ENCODE assay signal across 12 cellular contexts in the genomic region with DNA sequence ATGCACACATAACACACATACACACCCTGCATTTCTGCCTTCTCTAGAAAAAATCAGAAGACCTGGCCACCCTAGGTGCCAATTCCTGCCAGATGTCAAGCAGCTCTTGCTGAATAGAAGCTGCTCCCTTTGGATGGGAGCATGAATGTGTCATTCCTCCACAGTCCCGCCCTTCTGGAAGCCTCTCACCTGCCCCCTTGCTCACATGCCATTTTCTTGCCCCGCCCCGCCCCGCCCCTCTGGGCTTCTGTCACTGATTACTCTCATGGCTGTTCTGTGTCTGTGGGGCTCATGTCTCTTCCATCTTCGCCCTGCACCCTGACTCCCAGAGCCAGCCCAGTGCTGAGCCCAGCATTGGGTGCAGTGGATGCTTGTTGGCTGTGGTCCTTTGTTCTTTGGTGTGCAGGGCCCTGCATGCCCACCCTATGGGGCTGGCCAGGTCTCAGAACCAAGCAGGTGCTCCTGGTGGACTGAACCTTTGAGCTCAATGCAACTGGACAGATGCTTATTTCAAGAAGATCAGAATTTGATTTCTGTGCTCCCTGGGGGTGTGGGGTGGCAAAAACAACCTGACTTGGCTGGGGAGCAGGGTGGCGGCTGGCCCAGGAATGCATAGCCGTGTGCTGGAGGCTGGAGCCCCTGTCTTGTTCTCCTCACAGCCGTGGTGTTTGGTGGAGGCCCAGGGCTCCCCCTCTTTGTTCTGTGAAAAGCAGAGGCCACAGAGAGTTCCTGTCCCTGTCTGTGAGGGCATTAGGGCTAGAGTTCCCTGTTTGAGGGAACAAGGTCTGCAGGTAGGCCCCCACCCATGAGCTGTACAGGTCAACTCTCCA.
A peak's percentile ranks its signal among the peaks of the same experiment; 100 is the strongest.
DNase-seq lines count a peak whose midpoint lies in the region; ATAC-seq and TF ChIP-seq lines count a peak whose summit lies in the region.
"Had no signal": no experiment of that assay in that cellular context is flagged by ENCODE, and none has a peak within 500 bp of the region (broad histone marks: within the 10 kb centered on the region; RNA-seq: fewer than 3 reads in every experiment).

No MANE protein-coding gene starts in this region.

- H3K4me1 Mint-ChIP-seq in chondrocyte (ENCODE audit: low read depth), result peaks cover 24% of the 10 kb centered on the region
- H3K4me1 Mint-ChIP-seq in neural progenitor cell, result peaks cover 62% of the 10 kb centered on the region
- H3K4me1 Mint-ChIP-seq: activated CD4-positive, alpha-beta T cell treated with anti-CD3 and anti-CD28 coated beads, Interleukin-2, amount 10 ng/mL, durations not matched to agents 24 days and 14 days had no signal

- H3K4me1 ChIP-seq in neural progenitor cell, result peaks cover 41% of the 10 kb centered on the region

- no peak overlapping the region for H3K9ac ChIP-seq in neural progenitor cell

- TF ChIP-seq RAD21 in Ishikawa (IDR thresholded peaks at IDR 0.05; ENCODE audit: low read depth), result no peak

- H3K9me3 Mint-ChIP-seq in chondrocyte (ENCODE audit: low read depth) (peaks cover 4% of the 10 kb centered on the region), neural progenitor cell (no peaks in the 10 kb centered on the region)
- H3K9me3 Mint-ChIP-seq: activated CD4-positive, alpha-beta T cell treated with anti-CD3 and anti-CD28 coated beads, Interleukin-2, amount 10 ng/mL, durations not matched to agents 24 days and 14 days; HFFc6 had no signal

- no peak overlapping the region for H3K4me2 ChIP-seq in neural progenitor cell

- H3K36me3 Mint-ChIP-seq in chondrocyte (ENCODE audit: low read depth) (no peaks in the 10 kb centered on the region), neural progenitor cell (no peaks in the 10 kb centered on the region)

- no peaks in the 10 kb centered on the region for H3K36me3 ChIP-seq in neural progenitor cell

- peaks cover 10% of the 10 kb centered on the region for H3F3A ChIP-seq in neural progenitor cell (ENCODE audit: low read depth)

- no peak for TF ChIP-seq CTCF in chondrocyte (IDR thresholded peaks at IDR 0.05)
- no peak for TF ChIP-seq CTCF in neural progenitor cell (IDR thresholded peaks at IDR 0.05)

- H3K27me3 ChIP-seq in neural progenitor cell, result peaks cover 32% of the 10 kb centered on the region

- no peak for TF ChIP-seq EP300 in Ishikawa (IDR thresholded peaks at IDR 0.05; ENCODE audit: borderline replicate concordance)

- H3K27me3 Mint-ChIP-seq in chondrocyte (ENCODE audit: low read depth) (peaks cover 12% of the 10 kb centered on the region), neural progenitor cell (ENCODE audit: insufficient read depth, low read depth) (peaks cover 27% of the 10 kb centered on the region)

- H4K20me1 ChIP-seq in neural progenitor cell (ENCODE audit: low read depth), result no peaks in the 10 kb centered on the region

- no peak overlapping the region for H3K4me3 ChIP-seq in neural progenitor cell

- no peak for ATAC-seq in GM21381 (IDR thresholded peaks at IDR 0.05; ENCODE audit: unreplicated experiment)
- no peak for ATAC-seq in stimulated activated naive CD8-positive, alpha-beta T cell treated with anti-CD3 and anti-CD28 coated beads, Interleukin-15, Interleukin-2, amounts not matched to agents 100 U/mL and 50 U/mL, for 24 hours

- H2AFZ ChIP-seq in neural progenitor cell (replicated peaks), result no peak overlapping the region

- peak; percentile 46 for DNase-seq in D341Med (ENCODE audit: low spot score)
- peak; percentile 46 for DNase-seq in chondrocyte (ENCODE audit: low spot score)
- no peak for DNase-seq in neural progenitor cell (ENCODE audit: low spot score)
- DNase-seq in cerebellar nuclear complex (lab: John Stamatoyannopoulos, UW), result no peak
- DNase-seq in stimulated activated naive CD8-positive, alpha-beta T cell treated with anti-CD3 and anti-CD28 coated beads, Interleukin-15, Interleukin-2, amounts not matched to agents 100 U/mL and 50 U/mL, for 24 hours, result no peak
- DNase-seq in activated T-cell treated with anti-CD3 and anti-CD28 coated beads, Interleukin-2, amount 50 U/mL, for 48 hours, result no peak
- DNase-seq: activated CD4-positive, alpha-beta T cell treated with anti-CD3 and anti-CD28 coated beads, Interleukin-2, amount 10 ng/mL, durations not matched to agents 24 days and 14 days; activated gamma-delta T cell treated with Interleukin-2 at 50 U/mL for 16 hours; HFFc6 had no signal

- H3K27ac Mint-ChIP-seq in chondrocyte (ENCODE audit: unreplicated experiment) (no peak overlapping the region), neural progenitor cell (peak overlapping the region; percentile 37)
- H3K27ac Mint-ChIP-seq: activated CD4-positive, alpha-beta T cell treated with anti-CD3 and anti-CD28 coated beads, Interleukin-2, amount 10 ng/mL, durations not matched to agents 24 days and 14 days; HFFc6 had no signal

- H3K4me3 Mint-ChIP-seq in chondrocyte (ENCODE audit: unreplicated experiment) (no peak overlapping the region), neural progenitor cell (peak overlapping the region; percentile 48)
- H3K4me3 Mint-ChIP-seq: activated CD4-positive, alpha-beta T cell treated with anti-CD3 and anti-CD28 coated beads, Interleukin-2, amount 10 ng/mL, durations not matched to agents 24 days and 14 days; HFFc6 had no signal

- H3K27ac ChIP-seq in neural progenitor cell, result no peak overlapping the region
- H3K27ac ChIP-seq: C4-2B had no signal

- no peaks in the 10 kb centered on the region for H3K79me2 ChIP-seq in neural progenitor cell (ENCODE audit: low read depth)

- H3K9me3 ChIP-seq in neural progenitor cell (ENCODE audit: low read depth), result no peaks in the 10 kb centered on the region

TF ChIP-seq in Ishikawa, 13 proteins besides CTCF, POLR2A, EP300 and RAD21:
- TF ChIP-seq FOXM1 (IDR thresholded peaks at IDR 0.05; ENCODE audit: borderline replicate concordance, low read depth), result no peak
- TF ChIP-seq, protein P1, sequence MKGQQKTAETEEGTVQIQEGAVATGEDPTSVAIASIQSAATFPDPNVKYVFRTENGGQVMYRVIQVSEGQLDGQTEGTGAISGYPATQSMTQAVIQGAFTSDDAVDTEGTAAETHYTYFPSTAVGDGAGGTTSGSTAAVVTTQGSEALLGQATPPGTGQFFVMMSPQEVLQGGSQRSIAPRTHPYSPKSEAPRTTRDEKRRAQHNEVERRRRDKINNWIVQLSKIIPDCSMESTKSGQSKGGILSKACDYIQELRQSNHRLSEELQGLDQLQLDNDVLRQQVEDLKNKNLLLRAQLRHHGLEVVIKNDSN (IDR thresholded peaks at IDR 0.05), result 0 out of 2 replicates have a peak, but pooled peaks have one; percentile 19

Comparison
In these comparisons a context has a peak if more than half of its experiments do, and no peak if none do; other contexts are left out.
1. DNase-seq: peak in D341Med (single experiment) and chondrocyte (single experiment); none in neural progenitor cell (single experiment), cerebellar nuclear complex (0 of 2), stimulated activated naive CD8-positive, alpha-beta T cell treated with anti-CD3 and anti-CD28 coated beads, Interleukin-15, Interleukin-2, amounts not matched to agents 100 U/mL and 50 U/mL, for 24 hours (single experiment) and activated T-cell treated with anti-CD3 and anti-CD28 coated beads, Interleukin-2, amount 50 U/mL, for 48 hours (0 of 2).